1 cellular context compared by ENCODE assay signal in genomic region chr12:19410211-19410610, GRCh38.
TF ChIP-seq lines count a peak whose summit lies in the region.

No MANE protein-coding gene starts in this region.

TF ChIP-seq in WTC11, 78 proteins besides CTCF, POLR2A, EP300 and RAD21 (continued from another document):
- no peak for TF ChIP-seq USF2 (CRISPR knock-in tag; IDR thresholded peaks at IDR 0.05)
- TF ChIP-seq ZNF396 (CRISPR knock-in tag; IDR thresholded peaks at IDR 0.05; ENCODE audit: borderline replicate concordance): no peak
- TF ChIP-seq, protein P1, sequence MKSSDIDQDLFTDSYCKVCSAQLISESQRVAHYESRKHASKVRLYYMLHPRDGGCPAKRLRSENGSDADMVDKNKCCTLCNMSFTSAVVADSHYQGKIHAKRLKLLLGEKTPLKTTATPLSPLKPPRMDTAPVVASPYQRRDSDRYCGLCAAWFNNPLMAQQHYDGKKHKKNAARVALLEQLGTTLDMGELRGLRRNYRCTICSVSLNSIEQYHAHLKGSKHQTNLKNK (CRISPR knock-in tag; IDR thresholded peaks at IDR 0.05): no peak
- no peak for TF ChIP-seq ZNF263 (CRISPR knock-in tag; IDR thresholded peaks at IDR 0.05; ENCODE audit: low read depth)
- TF ChIP-seq ATF6 (CRISPR knock-in tag; IDR thresholded peaks at IDR 0.05): no peak
- no peak for TF ChIP-seq NFATC4 (CRISPR knock-in tag; IDR thresholded peaks at IDR 0.05)
